19 cellular contexts compared by ENCODE assay signal in genomic region chr17:15378243-15378642, GRCh38. TPM values are rescaled to one million over a fixed set of nuclear protein-coding genes. Genes with fewer than 3 reads are reported as not detected.
A peak's percentile ranks its signal among the peaks of the same experiment; 100 is the strongest.
DNase-seq lines count a peak whose midpoint lies in the region; ATAC-seq and TF ChIP-seq lines count a peak whose summit lies in the region.
"Had no signal": no experiment of that assay in that cellular context is flagged by ENCODE, and none has a peak within 500 bp of the region (broad histone marks: within the 10 kb centered on the region; RNA-seq: fewer than 3 reads in every experiment).

No MANE protein-coding gene starts in this region.

- no peak for TF ChIP-seq POLR2A in breast epithelium (IDR thresholded peaks at IDR 0.05)

- H3K4me1 ChIP-seq in breast epithelium: no peaks in the 10 kb centered on the region
- peaks cover 18% of the 10 kb centered on the region for H3K4me1 ChIP-seq in osteoblast (ENCODE audit: insufficient read depth, low read length)
- H3K4me1 ChIP-seq in CD8-positive, alpha-beta T cell (ENCODE audit: insufficient read depth, low read length): no peaks in the 10 kb centered on the region

- H3K27me3 Mint-ChIP-seq in MCF 10A (ENCODE audit: insufficient read depth, unreplicated experiment): peaks cover 47% of the 10 kb centered on the region
- peaks cover 27% of the 10 kb centered on the region for H3K27me3 Mint-ChIP-seq in CD8-positive, alpha-beta T cell (ENCODE audit: low read depth)

- H2AFZ ChIP-seq in osteoblast (ENCODE audit: low read length): no peak overlapping the region

- H3K27me3 ChIP-seq in breast epithelium (no peaks in the 10 kb centered on the region), layer of hippocampus (ENCODE audit: control insufficient read depth, insufficient read depth, low read length) (no peaks in the 10 kb centered on the region), osteoblast (ENCODE audit: insufficient read depth, low read length) (no peaks in the 10 kb centered on the region)
- H3K27me3 ChIP-seq in CD8-positive, alpha-beta T cell (ENCODE audit: insufficient read depth, low read length): no peaks in the 10 kb centered on the region

- H3K27ac ChIP-seq in breast epithelium (peak overlapping the region; percentile 43 to 44), layer of hippocampus (ENCODE audit: low read depth, low read length) (peak overlapping the region; percentile 4), osteoblast (ENCODE audit: low read depth, low read length) (no peak overlapping the region)
- H3K27ac ChIP-seq in CD8-positive, alpha-beta T cell (ENCODE audit: low read depth, low read length): no peak overlapping the region
- H3K27ac ChIP-seq: 22Rv1 had no signal

- peak overlapping the region; percentile 84 for H3K4me2 ChIP-seq in osteoblast (ENCODE audit: insufficient read depth, low read length)

- no peak overlapping the region for H3K4me3 Mint-ChIP-seq in MCF 10A (ENCODE audit: unreplicated experiment)
- H3K4me3 Mint-ChIP-seq in CD8-positive, alpha-beta T cell: no peak overlapping the region
- H3K4me3 Mint-ChIP-seq: CD4-positive, alpha-beta memory T cell had no signal

- no peak overlapping the region for H3K4me3 ChIP-seq in breast epithelium
- H3K4me3 ChIP-seq in osteoblast (ENCODE audit: insufficient read depth, low read length): no peak overlapping the region
- no peak overlapping the region for H3K4me3 ChIP-seq in CD8-positive, alpha-beta T cell (ENCODE audit: low read depth, low read length)
- H3K4me3 ChIP-seq: HAP-1, K562 had no signal

- intact Hi-C loops in breast epithelium (cut with DNase I; ENCODE audit: low total_unique reads): no loop called here
- intact Hi-C loops in MCF 10A (cut with micrococcal nuclease): no loop called here
- intact Hi-C loops in CD8-positive, alpha-beta T cell (cut with DNase I, micrococcal nuclease): no loop called here

- POLR2A ChIA-PET in MCF 10A (lab: Yijun Ruan, JAX): no interaction called here
- POLR2A ChIA-PET in CD8-positive, alpha-beta T cell (lab: Charles Lee): no interaction called here

- H3K27ac Mint-ChIP-seq in MCF 10A (ENCODE audit: low read depth, unreplicated experiment): no peak overlapping the region
- no peak overlapping the region for H3K27ac Mint-ChIP-seq in CD8-positive, alpha-beta T cell
- H3K27ac Mint-ChIP-seq: CD4-positive, alpha-beta memory T cell had no signal

- no peaks in the 10 kb centered on the region for H3K36me3 ChIP-seq in breast epithelium
- no peaks in the 10 kb centered on the region for H3K36me3 ChIP-seq in osteoblast (ENCODE audit: insufficient read depth, low read length)
- H3K36me3 ChIP-seq in CD8-positive, alpha-beta T cell (ENCODE audit: insufficient read depth, low read length): no peaks in the 10 kb centered on the region
- H3K36me3 ChIP-seq: HAP-1 had no signal

- no peaks in the 10 kb centered on the region for H3K9me3 Mint-ChIP-seq in MCF 10A (ENCODE audit: unreplicated experiment)
- no peaks in the 10 kb centered on the region for H3K9me3 Mint-ChIP-seq in CD8-positive, alpha-beta T cell
- H3K9me3 Mint-ChIP-seq: CD4-positive, alpha-beta memory T cell had no signal

- no TSS peak for BruUV-seq in MCF 10A (replicated peaks; lab: Mats Ljungman, UMichigan)

- no peak for DNase-seq in breast epithelium (ENCODE audit: low spot score in 2 of 2)
- no peak for DNase-seq in MCF 10A (ENCODE audit: unreplicated experiment)
- DNase-seq in osteoblast (ENCODE audit: insufficient read length, low spot score, missing footprints): no peak
- DNase-seq in CD8-positive, alpha-beta T cell: no peak
- DNase-seq in left lobe of liver (ENCODE audit: low spot score): no peak
- DNase-seq in mesenteric fat pad (ENCODE audit: low spot score): no peak
- DNase-seq: CD4-positive, alpha-beta memory T cell; DMS79 treated with DMSO at 0.1 percent for 48 hours; NCI-H1436; NCI-H2081; NCI-H510A; NCI-H774 had no signal

- peaks cover 4% of the 10 kb centered on the region for H3K4me1 Mint-ChIP-seq in MCF 10A (ENCODE audit: insufficient read depth, unreplicated experiment)
- no peaks in the 10 kb centered on the region for H3K4me1 Mint-ChIP-seq in CD8-positive, alpha-beta T cell (ENCODE audit: low read depth)
- H3K4me1 Mint-ChIP-seq: CD4-positive, alpha-beta memory T cell had no signal

- H3K9me3 ChIP-seq in breast epithelium: no peaks in the 10 kb centered on the region
- H3K9me3 ChIP-seq in osteoblast (ENCODE audit: low read depth, low read length): no peaks in the 10 kb centered on the region
- H3K9me3 ChIP-seq in CD8-positive, alpha-beta T cell (ENCODE audit: low read length): no peaks in the 10 kb centered on the region

- no peaks in the 10 kb centered on the region for H4K20me1 ChIP-seq in osteoblast (ENCODE audit: insufficient read depth, low read length)

- H3K79me2 ChIP-seq in osteoblast (ENCODE audit: insufficient read depth, low read length): no peaks in the 10 kb centered on the region

- ATAC-seq in CD8-positive, alpha-beta T cell: no peak
- ATAC-seq in left lobe of liver: no peak
- no peak for ATAC-seq in GM21786 (IDR thresholded peaks at IDR 0.05; ENCODE audit: unreplicated experiment)
- ATAC-seq: K562 had no signal

- CTCF ChIA-PET in MCF 10A (lab: Yijun Ruan, JAX): interaction anchor here (0.6 to 0.7 kb wide), 2 partner anchors 20 to 125 kb away, joined by 3 read pairs; no protein-coding TSS in a partner anchor
- CTCF ChIA-PET in CD8-positive, alpha-beta T cell (lab: Charles Lee): no interaction called here

- H3K36me3 Mint-ChIP-seq in MCF 10A (ENCODE audit: insufficient read depth, unreplicated experiment): peaks cover 6% of the 10 kb centered on the region
- H3K36me3 Mint-ChIP-seq in CD8-positive, alpha-beta T cell: no peaks in the 10 kb centered on the region
- H3K36me3 Mint-ChIP-seq: CD4-positive, alpha-beta memory T cell had no signal

- TF ChIP-seq CTCF in breast epithelium (IDR thresholded peaks at IDR 0.05): no peak
- no peak for TF ChIP-seq CTCF in MCF 10A (IDR thresholded peaks at IDR 0.05; ENCODE audit: unreplicated experiment)
- TF ChIP-seq CTCF in osteoblast (IDR thresholded peaks at IDR 0.05; ENCODE audit: extremely low read depth, low read depth, low read length): no peak
- TF ChIP-seq CTCF in CD8-positive, alpha-beta T cell (IDR thresholded peaks at IDR 0.05): no peak

RNA-seq across cellular contexts. Expression of gene TEKT3, which starts 36.8 kb away (rescaled TPM):
- total RNA-seq in breast epithelium (1 to 10 TPM in 2 of 3 donors, not detected in 1; 2.5 to 2.6 TPM), MCF 10A (2022) (not detected in 2 replicates), osteoblast (0.36 TPM in 1 of 2 replicates, not detected in the other), left lobe of liver (not detected), mesenteric fat pad (not detected)
- under 1 TPM in 1 of 2 experiments, not detected in 1; 0.28 TPM for total RNA-seq in CD8-positive, alpha-beta T cell
- total RNA-seq: G401, HT-29, K562 had no signal

Comparison
In these comparisons a context has a peak if more than half of its experiments do, and no peak if none do; other contexts are left out.
1. H3K27ac ChIP-seq: peak in breast epithelium (2 of 2) and layer of hippocampus (single experiment); none in osteoblast (single experiment) and CD8-positive, alpha-beta T cell (single experiment).